ENCODE assay signal across 1 cellular context in the genomic region with DNA sequence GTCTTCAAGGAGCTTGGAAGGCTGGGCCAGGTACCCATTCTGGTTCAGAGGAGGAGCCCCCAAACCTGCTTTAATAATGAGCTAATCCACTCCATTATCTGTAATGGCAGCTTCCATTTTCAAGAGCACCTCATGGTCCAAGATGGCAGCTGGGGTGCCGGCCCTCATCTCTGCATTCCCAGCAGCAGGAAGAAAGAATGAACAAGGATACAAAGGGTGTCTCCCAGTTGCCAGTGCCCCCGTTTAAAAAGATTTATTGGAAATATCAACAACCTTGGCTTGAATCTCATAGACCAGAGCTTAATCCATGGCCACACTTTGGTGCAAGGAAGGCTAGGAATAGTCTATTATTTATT.
TF ChIP-seq lines count a peak whose summit lies in the region.

No MANE protein-coding gene starts in this region.

TF ChIP-seq in K562, 482 proteins besides CTCF, POLR2A, EP300 and RAD21 (continues in another document):
- no peak for TF ChIP-seq SNAPC5 (CRISPR knock-in tag; IDR thresholded peaks at IDR 0.05)
- TF ChIP-seq KDM5B (IDR thresholded peaks at IDR 0.05; ENCODE audit: insufficient replicate concordance, low read depth, low read length) = no peak
- no peak for TF ChIP-seq RNF2 (IDR thresholded peaks at IDR 0.05)
- no peak for TF ChIP-seq SIN3A (IDR thresholded peaks at IDR 0.05; ENCODE audit: borderline replicate concordance in 2 of 2, control insufficient read depth in 1 of 2, low read depth in 2 of 2, low read length in 2 of 2)
- TF ChIP-seq ADNP (tag; IDR thresholded peaks at IDR 0.05) = peak; percentile 84
- TF ChIP-seq RCOR1 (IDR thresholded peaks at IDR 0.05; ENCODE audit: borderline replicate concordance in 1 of 2, low read depth in 2 of 2, low read length in 2 of 2) = peak in 1 of 2 experiments; percentile 54; a peak in 1 of 4 replicates
- TF ChIP-seq, protein P1, sequence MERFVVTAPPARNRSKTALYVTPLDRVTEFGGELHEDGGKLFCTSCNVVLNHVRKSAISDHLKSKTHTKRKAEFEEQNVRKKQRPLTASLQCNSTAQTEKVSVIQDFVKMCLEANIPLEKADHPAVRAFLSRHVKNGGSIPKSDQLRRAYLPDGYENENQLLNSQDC (CRISPR knock-in tag; IDR thresholded peaks at IDR 0.05) = no peak
- no peak for TF ChIP-seq NR2C2 (CRISPR knock-in tag; IDR thresholded peaks at IDR 0.05)
- no peak for TF ChIP-seq NR2C2 (tag; IDR thresholded peaks at IDR 0.05)
- TF ChIP-seq HDAC3 (IDR thresholded peaks at IDR 0.05; ENCODE audit: borderline replicate concordance, partially characterized antibody) = no peak
- no peak for TF ChIP-seq NONO (IDR thresholded peaks at IDR 0.05; ENCODE audit: low read depth in 2 of 2, low read length in 1 of 2)
- no peak for TF ChIP-seq LARP7 (IDR thresholded peaks at IDR 0.05)
- TF ChIP-seq PURB (CRISPR knock-in tag; IDR thresholded peaks at IDR 0.05; ENCODE audit: low read depth) = no peak
- no peak for TF ChIP-seq ETV5 (CRISPR knock-in tag; IDR thresholded peaks at IDR 0.05; ENCODE audit: low read depth)
- TF ChIP-seq, protein P2, sequence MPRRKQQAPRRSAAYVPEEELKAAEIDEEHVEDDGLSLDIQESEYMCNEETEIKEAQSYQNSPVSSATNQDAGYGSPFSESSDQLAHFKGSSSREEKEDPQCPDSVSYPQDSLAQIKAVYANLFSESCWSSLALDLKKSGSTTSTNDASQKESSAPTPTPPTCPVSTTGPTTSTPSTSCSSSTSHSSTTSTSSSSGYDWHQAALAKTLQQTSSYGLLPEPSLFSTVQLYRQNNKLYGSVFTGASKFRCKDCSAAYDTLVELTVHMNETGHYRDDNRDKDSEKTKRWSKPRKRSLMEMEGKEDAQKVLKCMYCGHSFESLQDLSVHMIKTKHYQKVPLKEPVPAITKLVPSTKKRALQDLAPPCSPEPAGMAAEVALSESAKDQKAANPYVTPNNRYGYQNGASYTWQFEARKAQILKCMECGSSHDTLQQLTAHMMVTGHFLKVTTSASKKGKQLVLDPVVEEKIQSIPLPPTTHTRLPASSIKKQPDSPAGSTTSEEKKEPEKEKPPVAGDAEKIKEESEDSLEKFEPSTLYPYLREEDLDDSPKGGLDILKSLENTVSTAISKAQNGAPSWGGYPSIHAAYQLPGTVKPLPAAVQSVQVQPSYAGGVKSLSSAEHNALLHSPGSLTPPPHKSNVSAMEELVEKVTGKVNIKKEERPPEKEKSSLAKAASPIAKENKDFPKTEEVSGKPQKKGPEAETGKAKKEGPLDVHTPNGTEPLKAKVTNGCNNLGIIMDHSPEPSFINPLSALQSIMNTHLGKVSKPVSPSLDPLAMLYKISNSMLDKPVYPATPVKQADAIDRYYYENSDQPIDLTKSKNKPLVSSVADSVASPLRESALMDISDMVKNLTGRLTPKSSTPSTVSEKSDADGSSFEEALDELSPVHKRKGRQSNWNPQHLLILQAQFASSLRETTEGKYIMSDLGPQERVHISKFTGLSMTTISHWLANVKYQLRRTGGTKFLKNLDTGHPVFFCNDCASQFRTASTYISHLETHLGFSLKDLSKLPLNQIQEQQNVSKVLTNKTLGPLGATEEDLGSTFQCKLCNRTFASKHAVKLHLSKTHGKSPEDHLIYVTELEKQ (CRISPR knock-in tag; IDR thresholded peaks at IDR 0.05) = no peak
- TF ChIP-seq, protein P3, sequence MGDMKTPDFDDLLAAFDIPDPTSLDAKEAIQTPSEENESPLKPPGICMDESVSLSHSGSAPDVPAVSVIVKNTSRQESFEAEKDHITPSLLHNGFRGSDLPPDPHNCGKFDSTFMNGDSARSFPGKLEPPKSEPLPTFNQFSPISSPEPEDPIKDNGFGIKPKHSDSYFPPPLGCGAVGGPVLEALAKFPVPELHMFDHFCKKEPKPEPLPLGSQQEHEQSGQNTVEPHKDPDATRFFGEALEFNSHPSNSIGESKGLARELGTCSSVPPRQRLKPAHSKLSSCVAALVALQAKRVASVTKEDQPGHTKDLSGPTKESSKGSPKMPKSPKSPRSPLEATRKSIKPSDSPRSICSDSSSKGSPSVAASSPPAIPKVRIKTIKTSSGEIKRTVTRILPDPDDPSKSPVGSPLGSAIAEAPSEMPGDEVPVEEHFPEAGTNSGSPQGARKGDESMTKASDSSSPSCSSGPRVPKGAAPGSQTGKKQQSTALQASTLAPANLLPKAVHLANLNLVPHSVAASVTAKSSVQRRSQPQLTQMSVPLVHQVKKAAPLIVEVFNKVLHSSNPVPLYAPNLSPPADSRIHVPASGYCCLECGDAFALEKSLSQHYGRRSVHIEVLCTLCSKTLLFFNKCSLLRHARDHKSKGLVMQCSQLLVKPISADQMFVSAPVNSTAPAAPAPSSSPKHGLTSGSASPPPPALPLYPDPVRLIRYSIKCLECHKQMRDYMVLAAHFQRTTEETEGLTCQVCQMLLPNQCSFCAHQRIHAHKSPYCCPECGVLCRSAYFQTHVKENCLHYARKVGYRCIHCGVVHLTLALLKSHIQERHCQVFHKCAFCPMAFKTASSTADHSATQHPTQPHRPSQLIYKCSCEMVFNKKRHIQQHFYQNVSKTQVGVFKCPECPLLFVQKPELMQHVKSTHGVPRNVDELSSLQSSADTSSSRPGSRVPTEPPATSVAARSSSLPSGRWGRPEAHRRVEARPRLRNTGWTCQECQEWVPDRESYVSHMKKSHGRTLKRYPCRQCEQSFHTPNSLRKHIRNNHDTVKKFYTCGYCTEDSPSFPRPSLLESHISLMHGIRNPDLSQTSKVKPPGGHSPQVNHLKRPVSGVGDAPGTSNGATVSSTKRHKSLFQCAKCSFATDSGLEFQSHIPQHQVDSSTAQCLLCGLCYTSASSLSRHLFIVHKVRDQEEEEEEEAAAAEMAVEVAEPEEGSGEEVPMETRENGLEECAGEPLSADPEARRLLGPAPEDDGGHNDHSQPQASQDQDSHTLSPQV (IDR thresholded peaks at IDR 0.05) = no peak
- peak; percentile 85 for TF ChIP-seq BCOR (IDR thresholded peaks at IDR 0.05)
- no peak for TF ChIP-seq ZNF212 (CRISPR knock-in tag; IDR thresholded peaks at IDR 0.05)
- TF ChIP-seq POLR2G (IDR thresholded peaks at IDR 0.05; ENCODE audit: low read depth, low read length) = no peak
- no peak for TF ChIP-seq SAP30 (IDR thresholded peaks at IDR 0.05; ENCODE audit: borderline replicate concordance, insufficient read depth, low read depth, low read length, poor library complexity, severe bottlenecking)
- no peak for TF ChIP-seq FOXO4 (CRISPR knock-in tag; IDR thresholded peaks at IDR 0.05)
- TF ChIP-seq EGR1 (conservative IDR thresholded peaks at IDR 0.05) = no peak
- TF ChIP-seq NR3C1 (CRISPR knock-in tag; IDR thresholded peaks at IDR 0.05) = no peak
- peak; percentile 66; the same call in 1 of the 2 replicates for TF ChIP-seq SMARCA5 (IDR thresholded peaks at IDR 0.05)
- TF ChIP-seq, protein P4, sequence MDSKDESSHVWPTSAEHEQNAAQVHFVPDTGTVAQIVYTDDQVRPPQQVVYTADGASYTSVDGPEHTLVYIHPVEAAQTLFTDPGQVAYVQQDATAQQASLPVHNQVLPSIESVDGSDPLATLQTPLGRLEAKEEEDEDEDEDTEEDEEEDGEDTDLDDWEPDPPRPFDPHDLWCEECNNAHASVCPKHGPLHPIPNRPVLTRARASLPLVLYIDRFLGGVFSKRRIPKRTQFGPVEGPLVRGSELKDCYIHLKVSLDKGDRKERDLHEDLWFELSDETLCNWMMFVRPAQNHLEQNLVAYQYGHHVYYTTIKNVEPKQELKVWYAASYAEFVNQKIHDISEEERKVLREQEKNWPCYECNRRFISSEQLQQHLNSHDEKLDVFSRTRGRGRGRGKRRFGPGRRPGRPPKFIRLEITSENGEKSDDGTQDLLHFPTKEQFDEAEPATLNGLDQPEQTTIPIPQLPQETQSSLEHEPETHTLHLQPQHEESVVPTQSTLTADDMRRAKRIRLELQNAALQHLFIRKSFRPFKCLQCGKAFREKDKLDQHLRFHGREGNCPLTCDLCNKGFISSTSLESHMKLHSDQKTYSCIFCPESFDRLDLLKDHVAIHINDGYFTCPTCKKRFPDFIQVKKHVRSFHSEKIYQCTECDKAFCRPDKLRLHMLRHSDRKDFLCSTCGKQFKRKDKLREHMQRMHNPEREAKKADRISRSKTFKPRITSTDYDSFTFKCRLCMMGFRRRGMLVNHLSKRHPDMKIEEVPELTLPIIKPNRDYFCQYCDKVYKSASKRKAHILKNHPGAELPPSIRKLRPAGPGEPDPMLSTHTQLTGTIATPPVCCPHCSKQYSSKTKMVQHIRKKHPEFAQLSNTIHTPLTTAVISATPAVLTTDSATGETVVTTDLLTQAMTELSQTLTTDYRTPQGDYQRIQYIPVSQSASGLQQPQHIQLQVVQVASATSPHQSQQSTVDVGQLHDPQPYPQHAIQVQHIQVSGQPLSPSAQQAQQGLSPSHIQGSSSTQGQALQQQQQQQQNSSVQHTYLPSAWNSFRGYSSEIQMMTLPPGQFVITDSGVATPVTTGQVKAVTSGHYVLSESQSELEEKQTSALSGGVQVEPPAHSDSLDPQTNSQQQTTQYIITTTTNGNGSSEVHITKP (IDR thresholded peaks at IDR 0.05; ENCODE audit: partially characterized antibody) = no peak
- peak; percentile 56; the same call in 1 of the 2 replicates for TF ChIP-seq CBX1 (IDR thresholded peaks at IDR 0.05; ENCODE audit: low read depth)
- TF ChIP-seq PTBP1 (IDR thresholded peaks at IDR 0.05; ENCODE audit: low read depth, low read length) = 0 out of 2 replicates have a peak, but pooled peaks have one; percentile 67
- no peak for TF ChIP-seq SMAD4 (CRISPR knock-in tag; conservative IDR thresholded peaks at IDR 0.05)
- no peak for TF ChIP-seq PTTG1 (tag; IDR thresholded peaks at IDR 0.05; ENCODE audit: low read depth)
- TF ChIP-seq E2F6 (IDR thresholded peaks at IDR 0.05; ENCODE audit: borderline replicate concordance in 1 of 2, extremely low read depth in 1 of 2, insufficient read depth in 1 of 2, insufficient read length in 1 of 2, low read depth in 1 of 2, low read length in 1 of 2, poor library complexity in 1 of 2, severe bottlenecking in 1 of 2) = no peak
- TF ChIP-seq, protein P5, sequence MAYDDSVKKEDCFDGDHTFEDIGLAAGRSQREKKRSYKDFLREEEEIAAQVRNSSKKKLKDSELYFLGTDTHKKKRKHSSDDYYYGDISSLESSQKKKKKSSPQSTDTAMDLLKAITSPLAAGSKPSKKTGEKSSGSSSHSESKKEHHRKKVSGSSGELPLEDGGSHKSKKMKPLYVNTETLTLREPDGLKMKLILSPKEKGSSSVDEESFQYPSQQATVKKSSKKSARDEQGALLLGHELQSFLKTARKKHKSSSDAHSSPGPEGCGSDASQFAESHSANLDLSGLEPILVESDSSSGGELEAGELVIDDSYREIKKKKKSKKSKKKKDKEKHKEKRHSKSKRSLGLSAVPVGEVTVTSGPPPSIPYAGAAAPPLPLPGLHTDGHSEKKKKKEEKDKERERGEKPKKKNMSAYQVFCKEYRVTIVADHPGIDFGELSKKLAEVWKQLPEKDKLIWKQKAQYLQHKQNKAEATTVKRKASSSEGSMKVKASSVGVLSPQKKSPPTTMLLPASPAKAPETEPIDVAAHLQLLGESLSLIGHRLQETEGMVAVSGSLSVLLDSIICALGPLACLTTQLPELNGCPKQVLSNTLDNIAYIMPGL (CRISPR knock-in tag; IDR thresholded peaks at IDR 0.05) = no peak
- no peak for TF ChIP-seq CREB1 (IDR thresholded peaks at IDR 0.05)
- no peak for TF ChIP-seq CREB1 (CRISPR knock-in tag; IDR thresholded peaks at IDR 0.05)
- TF ChIP-seq PCBP2 (IDR thresholded peaks at IDR 0.05; ENCODE audit: low read depth, low read length, poor library complexity, severe bottlenecking) = no peak
- TF ChIP-seq HNRNPK (IDR thresholded peaks at IDR 0.05; ENCODE audit: low read depth, low read length, poor library complexity, severe bottlenecking) = no peak
- TF ChIP-seq HMG20A (CRISPR knock-in tag; conservative IDR thresholded peaks at IDR 0.05) = no peak
- no peak for TF ChIP-seq NFIX (CRISPR knock-in tag; IDR thresholded peaks at IDR 0.05; ENCODE audit: low read depth)
- no peak for TF ChIP-seq ILK (tag; IDR thresholded peaks at IDR 0.05; ENCODE audit: borderline replicate concordance, low read depth)
- TF ChIP-seq, protein P6, sequence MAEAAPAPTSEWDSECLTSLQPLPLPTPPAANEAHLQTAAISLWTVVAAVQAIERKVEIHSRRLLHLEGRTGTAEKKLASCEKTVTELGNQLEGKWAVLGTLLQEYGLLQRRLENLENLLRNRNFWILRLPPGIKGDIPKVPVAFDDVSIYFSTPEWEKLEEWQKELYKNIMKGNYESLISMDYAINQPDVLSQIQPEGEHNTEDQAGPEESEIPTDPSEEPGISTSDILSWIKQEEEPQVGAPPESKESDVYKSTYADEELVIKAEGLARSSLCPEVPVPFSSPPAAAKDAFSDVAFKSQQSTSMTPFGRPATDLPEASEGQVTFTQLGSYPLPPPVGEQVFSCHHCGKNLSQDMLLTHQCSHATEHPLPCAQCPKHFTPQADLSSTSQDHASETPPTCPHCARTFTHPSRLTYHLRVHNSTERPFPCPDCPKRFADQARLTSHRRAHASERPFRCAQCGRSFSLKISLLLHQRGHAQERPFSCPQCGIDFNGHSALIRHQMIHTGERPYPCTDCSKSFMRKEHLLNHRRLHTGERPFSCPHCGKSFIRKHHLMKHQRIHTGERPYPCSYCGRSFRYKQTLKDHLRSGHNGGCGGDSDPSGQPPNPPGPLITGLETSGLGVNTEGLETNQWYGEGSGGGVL (CRISPR knock-in tag; IDR thresholded peaks at IDR 0.05) = no peak
- TF ChIP-seq ZNF311 (CRISPR knock-in tag; IDR thresholded peaks at IDR 0.05) = no peak
- no peak for TF ChIP-seq ZNF79 (CRISPR knock-in tag; IDR thresholded peaks at IDR 0.05; ENCODE audit: low read depth)
- no peak for TF ChIP-seq HNRNPL (IDR thresholded peaks at IDR 0.05; ENCODE audit: low read depth, low read length)
- TF ChIP-seq ZNF324 (CRISPR knock-in tag; IDR thresholded peaks at IDR 0.05) = no peak
- TF ChIP-seq ZNF280B (CRISPR knock-in tag; IDR thresholded peaks at IDR 0.05) = no peak
